ENCODE assay signal across 22 cellular contexts in the genomic region with DNA sequence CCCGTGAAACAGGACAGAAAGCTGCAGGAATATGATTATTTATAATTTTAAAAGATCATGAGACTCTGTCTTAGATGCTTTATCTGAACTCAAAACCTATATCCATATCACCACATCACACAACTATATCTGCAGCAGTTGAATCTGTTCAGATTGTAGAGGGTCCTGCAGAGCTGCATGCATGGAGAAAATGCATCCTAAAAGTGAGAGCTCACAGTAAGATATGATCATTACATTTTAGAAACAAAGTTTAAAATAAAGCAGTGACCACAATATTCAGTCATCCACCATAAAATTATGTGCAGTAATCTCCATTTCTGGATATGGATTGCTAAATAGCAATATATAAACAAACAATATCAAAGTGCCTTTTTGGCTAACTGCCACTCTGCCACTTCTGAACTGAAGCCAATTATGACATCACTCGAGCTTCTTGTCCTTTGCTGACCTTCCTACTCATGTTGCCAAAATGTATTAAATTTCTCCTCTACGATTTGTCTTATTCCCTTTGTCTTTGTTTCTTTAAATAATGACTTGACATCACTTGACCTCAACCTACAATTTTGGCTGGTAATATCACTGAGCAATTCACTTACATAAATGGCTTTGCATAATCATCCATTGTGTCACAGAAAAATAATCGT.
DNase-seq lines count a peak whose midpoint lies in the region; ATAC-seq, FAIRE-seq and TF ChIP-seq lines count a peak whose summit lies in the region.
"Had no signal": no experiment of that assay in that cellular context is flagged by ENCODE, and none has a peak within 500 bp of the region (broad histone marks: within the 10 kb centered on the region; RNA-seq: fewer than 3 reads in every experiment).

No MANE protein-coding gene starts in this region.

- no peaks in the 10 kb centered on the region for H3K36me3 Mint-ChIP-seq in endodermal cell (ENCODE audit: low read depth)
- H3K36me3 Mint-ChIP-seq: stimulated activated effector memory CD8-positive, alpha-beta T cell treated with anti-CD3 and anti-CD28 coated beads, Interleukin-12 subunit alpha, Interleukin-12 subunit beta, amount 100 ng/mL, for 72 hours had no signal

- H3K27ac ChIP-seq in endodermal cell (ENCODE audit: low read depth, low read length) (no peak overlapping the region), pancreas (no peak overlapping the region)
- H3K27ac ChIP-seq: 22Rv1; BLaER1 treated with 17β-estradiol and CSF1 and Interleukin-3, amounts not matched to agents 10 nM and 100 nM; Peyer's patch; psoas muscle; spleen; transverse colon had no signal

- H3K36me3 ChIP-seq in endodermal cell (ENCODE audit: control insufficient read depth, insufficient read depth, low read length): no peaks in the 10 kb centered on the region
- no peaks in the 10 kb centered on the region for H3K36me3 ChIP-seq in pancreas
- H3K36me3 ChIP-seq: BLaER1 treated with 17β-estradiol and CSF1 and Interleukin-3, amounts not matched to agents 10 nM and 100 nM; Peyer's patch; spleen; transverse colon had no signal

- H3K4me1 ChIP-seq in endodermal cell (ENCODE audit: control insufficient read depth, insufficient read depth, low read length) (no peaks in the 10 kb centered on the region), pancreas (no peaks in the 10 kb centered on the region)
- H3K4me1 ChIP-seq: BLaER1 treated with 17β-estradiol and CSF1 and Interleukin-3, amounts not matched to agents 10 nM and 100 nM; Peyer's patch; psoas muscle; spleen; transverse colon had no signal

- no peak overlapping the region for H3K27ac Mint-ChIP-seq in endodermal cell
- H3K27ac Mint-ChIP-seq: activated CD4-positive, alpha-beta T cell treated with anti-CD3 and anti-CD28 coated beads, Interleukin-2, amount 10 ng/mL, durations not matched to agents 7 days and 5 days; activated naive CD4-positive, alpha-beta T cell treated with anti-CD3 and anti-CD28 coated beads for 36 hours; dendritic cell treated with granulocyte-macrophage colony-stimulating factor and Interleukin-4, amounts not matched to agents 40 ng/mL and 50 ng/mL, for 4 days; nephron progenitor cell; stimulated activated effector memory CD8-positive, alpha-beta T cell treated with anti-CD3 and anti-CD28 coated beads, Interleukin-12 subunit alpha, Interleukin-12 subunit beta, amount 100 ng/mL, for 72 hours had no signal

- H3K9me3 ChIP-seq in endodermal cell (ENCODE audit: control insufficient read depth, low read length) (no peaks in the 10 kb centered on the region), pancreas (no peaks in the 10 kb centered on the region)
- H3K9me3 ChIP-seq: BLaER1 treated with 17β-estradiol and CSF1 and Interleukin-3, amounts not matched to agents 10 nM and 100 nM; Peyer's patch; transverse colon had no signal

- no peak overlapping the region for H3K4me3 Mint-ChIP-seq in endodermal cell
- H3K4me3 Mint-ChIP-seq: activated CD4-positive, alpha-beta T cell treated with anti-CD3 and anti-CD28 coated beads, Interleukin-2, amount 10 ng/mL, durations not matched to agents 7 days and 5 days; activated naive CD4-positive, alpha-beta T cell treated with anti-CD3 and anti-CD28 coated beads for 36 hours; dendritic cell treated with granulocyte-macrophage colony-stimulating factor and Interleukin-4, amounts not matched to agents 40 ng/mL and 50 ng/mL, for 4 days; nephron progenitor cell; stimulated activated effector memory CD8-positive, alpha-beta T cell treated with anti-CD3 and anti-CD28 coated beads, Interleukin-12 subunit alpha, Interleukin-12 subunit beta, amount 100 ng/mL, for 72 hours had no signal

- H3K4me3 ChIP-seq in fibroblast of pulmonary artery (replicated peaks; ENCODE audit: low read depth, low read length) (no peak overlapping the region), endodermal cell (ENCODE audit: low read length) (no peak overlapping the region), pancreas (no peak overlapping the region)
- H3K4me3 ChIP-seq: BLaER1 treated with 17β-estradiol and CSF1 and Interleukin-3, amounts not matched to agents 10 nM and 100 nM; Peyer's patch; psoas muscle; spleen; transverse colon had no signal

- peaks cover 2% of the 10 kb centered on the region for H3K9me3 Mint-ChIP-seq in endodermal cell
- H3K9me3 Mint-ChIP-seq: activated naive CD4-positive, alpha-beta T cell treated with anti-CD3 and anti-CD28 coated beads for 36 hours had no signal

- WGBS in endodermal cell (ENCODE audit: insufficient coverage in 1 of 2, insufficient read length in 1 of 2), 2 experiments: 77 to 81% methylated on average over 2 of the region's 4 CpGs
- WGBS in pancreas, 2 donors: 37 to 49% methylated on average over 4 of the region's 4 CpGs

- H3K27me3 ChIP-seq in endodermal cell (ENCODE audit: control insufficient read depth, insufficient read depth, low read length, poor library complexity, severe bottlenecking) (no peaks in the 10 kb centered on the region), pancreas (no peaks in the 10 kb centered on the region)
- H3K27me3 ChIP-seq: BLaER1 treated with 17β-estradiol and CSF1 and Interleukin-3, amounts not matched to agents 10 nM and 100 nM; Peyer's patch; spleen; transverse colon had no signal

- H3K4me1 Mint-ChIP-seq in endodermal cell: no peaks in the 10 kb centered on the region
- H3K4me1 Mint-ChIP-seq: activated CD4-positive, alpha-beta T cell treated with anti-CD3 and anti-CD28 coated beads, Interleukin-2, amount 10 ng/mL, durations not matched to agents 7 days and 5 days; nephron progenitor cell; stimulated activated effector memory CD8-positive, alpha-beta T cell treated with anti-CD3 and anti-CD28 coated beads, Interleukin-12 subunit alpha, Interleukin-12 subunit beta, amount 100 ng/mL, for 72 hours had no signal

- no peak for FAIRE-seq in pancreas (lab: Jason Lieb, UNC)

- DNase-seq in DMS 273 (lab: John Stamatoyannopoulos, UW; ENCODE audit: unreplicated experiment): peak; percentile 38
- DNase-seq in DMS 273 treated with DMSO at 0.1 percent for 48 hours (lab: John Stamatoyannopoulos, UW): no peak
- DNase-seq in NCI-H1436 (lab: John Stamatoyannopoulos, UW): peak; percentile 62
- DNase-seq in NCI-H774 (lab: John Stamatoyannopoulos, UW): peak; percentile 44
- peak; percentile 1 for DNase-seq in fibroblast of pulmonary artery (ENCODE audit: low read depth)
- no peak for DNase-seq in NCI-H510A (lab: John Stamatoyannopoulos, UW)
- DNase-seq in endodermal cell: no peak
- DNase-seq in pancreas: no peak
- DNase-seq: activated CD4-positive, alpha-beta T cell treated with anti-CD3 and anti-CD28 coated beads, Interleukin-2, amount 10 ng/mL, durations not matched to agents 7 days and 5 days; activated naive CD4-positive, alpha-beta T cell treated with anti-CD3 and anti-CD28 coated beads for 36 hours; Karpas-422; mesendoderm; nephron progenitor cell; Peyer's patch; psoas muscle; spleen; transverse colon had no signal

- TF ChIP-seq CTCF in fibroblast of pulmonary artery (IDR thresholded peaks at IDR 0.05; ENCODE audit: low read length, missing control alignments) (no peak), endodermal cell (conservative IDR thresholded peaks at IDR 0.05) (no peak), pancreas (IDR thresholded peaks at IDR 0.05) (no peak)

- H3K27me3 Mint-ChIP-seq in endodermal cell (ENCODE audit: insufficient read depth): no peaks in the 10 kb centered on the region
- H3K27me3 Mint-ChIP-seq: activated CD4-positive, alpha-beta T cell treated with anti-CD3 and anti-CD28 coated beads, Interleukin-2, amount 10 ng/mL, durations not matched to agents 7 days and 5 days; dendritic cell treated with granulocyte-macrophage colony-stimulating factor and Interleukin-4, amounts not matched to agents 40 ng/mL and 50 ng/mL, for 4 days had no signal

- ATAC-seq in pancreas: no peak
- ATAC-seq: esophagus mucosa; psoas muscle; stimulated activated effector memory CD8-positive, alpha-beta T cell treated with anti-CD3 and anti-CD28 coated beads, Interleukin-12 subunit alpha, Interleukin-12 subunit beta, amount 100 ng/mL, for 72 hours had no signal

- intact Hi-C loops in pancreas (cut with DNase I): no loop called here

- H3K9ac ChIP-seq in endodermal cell (ENCODE audit: extremely low read depth, low read length, poor library complexity, severe bottlenecking): no peak overlapping the region
- H3K9ac ChIP-seq: BLaER1 treated with 17β-estradiol and CSF1 and Interleukin-3, amounts not matched to agents 10 nM and 100 nM had no signal

Comparison
In these comparisons a context has a peak if more than half of its experiments do, and no peak if none do; other contexts are left out.
1. DNase-seq: peak in DMS 273 (single experiment), NCI-H1436 (single experiment), NCI-H774 (single experiment) and fibroblast of pulmonary artery (single experiment); none in DMS 273 treated with DMSO at 0.1 percent for 48 hours (single experiment), NCI-H510A (single experiment), endodermal cell (single experiment) and pancreas (0 of 6).